9 cellular contexts compared by ENCODE assay signal in genomic region chr12:108833355-108833733, GRCh38. TPM values are rescaled to one million over a fixed set of nuclear protein-coding genes. Genes with fewer than 3 reads are reported as not detected.
DNase-seq lines count a peak whose midpoint lies in the region; ATAC-seq and TF ChIP-seq lines count a peak whose summit lies in the region.
"Had no signal": no experiment of that assay in that cellular context is flagged by ENCODE, and none has a peak within 500 bp of the region (broad histone marks: within the 10 kb centered on the region; RNA-seq: fewer than 3 reads in every experiment).

No MANE protein-coding gene starts in this region.

- H3K9me3 ChIP-seq in ascending aorta (no peaks in the 10 kb centered on the region), right cardiac atrium (ENCODE audit: control insufficient read depth, low read length) (no peaks in the 10 kb centered on the region), skeletal muscle tissue (ENCODE audit: control insufficient read depth in 3 of 3, low read length in 3 of 3) (no peaks in the 10 kb centered on the region)

- WGBS in right cardiac atrium = 13% methylated on average over 9 of the region's 9 CpGs

- H3K27ac ChIP-seq in GM23338 (ENCODE audit: low read depth) (0 out of 2 replicates have a peak overlapping the region, but pooled peaks have one; percentile 32), ascending aorta (peak overlapping the region; percentile 92), right cardiac atrium (ENCODE audit: low read length) (peak overlapping the region; percentile 91), skeletal muscle tissue (ENCODE audit: low read depth, low read length) (peak overlapping the region; percentile 90)

- ATAC-seq in GM23338 (peak; percentile 56), right cardiac atrium (peak; percentile 49 to 78), GM21529 (IDR thresholded peaks at IDR 0.05; ENCODE audit: unreplicated experiment) (no peak), GM21390 (IDR thresholded peaks at IDR 0.05; ENCODE audit: unreplicated experiment) (no peak)
- ATAC-seq: stimulated activated naive CD8-positive, alpha-beta T cell treated with anti-CD3 and anti-CD28 coated beads, Interleukin-15, amount 100 ng/mL, for 72 hours had no signal

- no peak overlapping the region for H2AFZ ChIP-seq in GM23338

- 0 out of 2 replicates have a peak overlapping the region, but pooled peaks have one; percentile 44 for H3K27ac Mint-ChIP-seq in GM23338

- H3K36me3 Mint-ChIP-seq in GM23338 (ENCODE audit: low read depth) = peaks cover 2% of the 10 kb centered on the region; the same call in 2 of the 3 replicates

- no peaks in the 10 kb centered on the region for H3K9me2 ChIP-seq in GM23338 (ENCODE audit: insufficient read depth)

- H3K4me2 ChIP-seq in GM23338 = no peak overlapping the region

- no peak overlapping the region for H3K4me3 Mint-ChIP-seq in GM23338
- H3K4me3 Mint-ChIP-seq: stimulated activated naive CD8-positive, alpha-beta T cell treated with anti-CD3 and anti-CD28 coated beads, Interleukin-15, amount 100 ng/mL, for 72 hours had no signal

- DNase-seq in GM23338 (ENCODE audit: low spot score) (no peak), ascending aorta (ENCODE audit: low spot score in 2 of 2) (peak in 1 of 2 donors; percentile 93), right cardiac atrium (peak; percentile 66 to 81 (median 79)), iPS-NIHi7 (ENCODE audit: extremely low spot score) (no peak), superior temporal gyrus (ENCODE audit: extremely low spot score) (no peak)
- DNase-seq: stimulated activated naive CD8-positive, alpha-beta T cell treated with anti-CD3 and anti-CD28 coated beads, Interleukin-15, amount 100 ng/mL, for 72 hours had no signal

- H3K9me3 Mint-ChIP-seq in GM23338 = no peaks in the 10 kb centered on the region
- H3K9me3 Mint-ChIP-seq: stimulated activated naive CD8-positive, alpha-beta T cell treated with anti-CD3 and anti-CD28 coated beads, Interleukin-15, amount 100 ng/mL, for 72 hours had no signal

- peaks cover 3% of the 10 kb centered on the region for H3K27me3 Mint-ChIP-seq in GM23338 (ENCODE audit: insufficient read depth, low read depth, poor library complexity)
- H3K27me3 Mint-ChIP-seq: stimulated activated naive CD8-positive, alpha-beta T cell treated with anti-CD3 and anti-CD28 coated beads, Interleukin-15, amount 100 ng/mL, for 72 hours had no signal

- TF ChIP-seq CTCF in GM23338 (conservative IDR thresholded peaks at IDR 0.05; ENCODE audit: low read depth in 2 of 2) (no peak), ascending aorta (IDR thresholded peaks at IDR 0.05) (no peak)

- intact Hi-C loops in ascending aorta (cut with DNase I) (loop anchor here (1.0 kb wide), 1 partner anchor 21 kb away; no protein-coding TSS in a partner anchor), right cardiac atrium (cut with DNase I) (no loop called here)

- H3K79me2 ChIP-seq in GM23338 (replicated peaks; ENCODE audit: insufficient read depth) = peaks cover 3% of the 10 kb centered on the region; the same call in 1 of the 2 replicates

- peaks cover 8% of the 10 kb centered on the region for H3K4me1 ChIP-seq in GM23338 (ENCODE audit: insufficient read depth)
- peaks cover 33 to 67% of the 10 kb centered on the region in 2 donors for H3K4me1 ChIP-seq in ascending aorta
- H3K4me1 ChIP-seq in right cardiac atrium (ENCODE audit: control insufficient read depth, insufficient read depth, low read length) = peaks cover 33% of the 10 kb centered on the region
- peaks cover 49 to 78% (median 66%) of the 10 kb centered on the region in 3 donors for H3K4me1 ChIP-seq in skeletal muscle tissue (ENCODE audit: control insufficient read depth in 3 of 3, insufficient read depth in 3 of 3, low read length in 3 of 3)

- H3K4me1 Mint-ChIP-seq in GM23338 = peaks cover 7% of the 10 kb centered on the region

- peak overlapping the region; percentile 58 to 67 (median 66) for H3K9ac ChIP-seq in skeletal muscle tissue (ENCODE audit: low read depth in 1 of 3, low read length in 3 of 3)

- no peaks in the 10 kb centered on the region; the same call in 1 of the 2 replicates for H4K20me1 ChIP-seq in GM23338 (replicated peaks; ENCODE audit: insufficient read depth)

- H3F3A ChIP-seq in GM23338 (replicated peaks; ENCODE audit: low read depth) = no peaks in the 10 kb centered on the region

- H3K27me3 ChIP-seq in GM23338 (ENCODE audit: insufficient read depth) = no peaks in the 10 kb centered on the region
- H3K27me3 ChIP-seq in ascending aorta = no peaks in the 10 kb centered on the region
- no peaks in the 10 kb centered on the region for H3K27me3 ChIP-seq in right cardiac atrium (ENCODE audit: control insufficient read depth, insufficient read depth)
- no peaks in the 10 kb centered on the region for H3K27me3 ChIP-seq in skeletal muscle tissue (ENCODE audit: control insufficient read depth in 3 of 3, insufficient read depth in 3 of 3, low read length in 3 of 3)

- H3K36me3 ChIP-seq in GM23338 (ENCODE audit: insufficient read depth) = no peaks in the 10 kb centered on the region
- H3K36me3 ChIP-seq in ascending aorta = peaks cover 15 to 16% of the 10 kb centered on the region in 2 donors
- peaks cover 20 to 22% (median 21%) of the 10 kb centered on the region in 3 donors for H3K36me3 ChIP-seq in skeletal muscle tissue (ENCODE audit: control insufficient read depth in 3 of 3, insufficient read depth in 3 of 3, low read length in 3 of 3)

- H3K4me3 ChIP-seq in GM23338 (no peak overlapping the region), ascending aorta (peak overlapping the region; percentile 7 to 40), right cardiac atrium (ENCODE audit: low read length) (no peak overlapping the region), skeletal muscle tissue (ENCODE audit: low read length in 3 of 3) (peak overlapping the region in 2 of 3 donors; percentile 35 to 52)

TF ChIP-seq in GM23338, 12 proteins besides CTCF, POLR2A, EP300 and RAD21 (continues in another document):
- TF ChIP-seq NANOG (IDR thresholded peaks at IDR 0.05; ENCODE audit: borderline replicate concordance) (no peak), EZH2phosphoT487 (IDR thresholded peaks at IDR 0.05; ENCODE audit: unreplicated experiment) (no peak), JUNB (IDR thresholded peaks at IDR 0.05; ENCODE audit: unreplicated experiment) (no peak), STAT1 (IDR thresholded peaks at IDR 0.05; ENCODE audit: unreplicated experiment) (no peak), CREB1 (CRISPR knock-in tag; IDR thresholded peaks at IDR 0.05; ENCODE audit: low read depth) (no peak), EZH2 (IDR thresholded peaks at IDR 0.05; ENCODE audit: low read depth, unreplicated experiment) (no peak), ZNF331 (CRISPR knock-in tag; IDR thresholded peaks at IDR 0.05; ENCODE audit: low read depth) (no peak), ZNF114 (CRISPR knock-in tag; IDR thresholded peaks at IDR 0.05) (no peak), POLR2AphosphoS5 (IDR thresholded peaks at IDR 0.05; ENCODE audit: low read depth) (no peak)
- TF ChIP-seq, protein P1, sequence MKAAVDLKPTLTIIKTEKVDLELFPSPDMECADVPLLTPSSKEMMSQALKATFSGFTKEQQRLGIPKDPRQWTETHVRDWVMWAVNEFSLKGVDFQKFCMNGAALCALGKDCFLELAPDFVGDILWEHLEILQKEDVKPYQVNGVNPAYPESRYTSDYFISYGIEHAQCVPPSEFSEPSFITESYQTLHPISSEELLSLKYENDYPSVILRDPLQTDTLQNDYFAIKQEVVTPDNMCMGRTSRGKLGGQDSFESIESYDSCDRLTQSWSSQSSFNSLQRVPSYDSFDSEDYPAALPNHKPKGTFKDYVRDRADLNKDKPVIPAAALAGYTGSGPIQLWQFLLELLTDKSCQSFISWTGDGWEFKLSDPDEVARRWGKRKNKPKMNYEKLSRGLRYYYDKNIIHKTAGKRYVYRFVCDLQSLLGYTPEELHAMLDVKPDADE (IDR thresholded peaks at IDR 0.05) = no peak
- TF ChIP-seq, protein P2, sequence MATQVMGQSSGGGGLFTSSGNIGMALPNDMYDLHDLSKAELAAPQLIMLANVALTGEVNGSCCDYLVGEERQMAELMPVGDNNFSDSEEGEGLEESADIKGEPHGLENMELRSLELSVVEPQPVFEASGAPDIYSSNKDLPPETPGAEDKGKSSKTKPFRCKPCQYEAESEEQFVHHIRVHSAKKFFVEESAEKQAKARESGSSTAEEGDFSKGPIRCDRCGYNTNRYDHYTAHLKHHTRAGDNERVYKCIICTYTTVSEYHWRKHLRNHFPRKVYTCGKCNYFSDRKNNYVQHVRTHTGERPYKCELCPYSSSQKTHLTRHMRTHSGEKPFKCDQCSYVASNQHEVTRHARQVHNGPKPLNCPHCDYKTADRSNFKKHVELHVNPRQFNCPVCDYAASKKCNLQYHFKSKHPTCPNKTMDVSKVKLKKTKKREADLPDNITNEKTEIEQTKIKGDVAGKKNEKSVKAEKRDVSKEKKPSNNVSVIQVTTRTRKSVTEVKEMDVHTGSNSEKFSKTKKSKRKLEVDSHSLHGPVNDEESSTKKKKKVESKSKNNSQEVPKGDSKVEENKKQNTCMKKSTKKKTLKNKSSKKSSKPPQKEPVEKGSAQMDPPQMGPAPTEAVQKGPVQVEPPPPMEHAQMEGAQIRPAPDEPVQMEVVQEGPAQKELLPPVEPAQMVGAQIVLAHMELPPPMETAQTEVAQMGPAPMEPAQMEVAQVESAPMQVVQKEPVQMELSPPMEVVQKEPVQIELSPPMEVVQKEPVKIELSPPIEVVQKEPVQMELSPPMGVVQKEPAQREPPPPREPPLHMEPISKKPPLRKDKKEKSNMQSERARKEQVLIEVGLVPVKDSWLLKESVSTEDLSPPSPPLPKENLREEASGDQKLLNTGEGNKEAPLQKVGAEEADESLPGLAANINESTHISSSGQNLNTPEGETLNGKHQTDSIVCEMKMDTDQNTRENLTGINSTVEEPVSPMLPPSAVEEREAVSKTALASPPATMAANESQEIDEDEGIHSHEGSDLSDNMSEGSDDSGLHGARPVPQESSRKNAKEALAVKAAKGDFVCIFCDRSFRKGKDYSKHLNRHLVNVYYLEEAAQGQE (IDR thresholded peaks at IDR 0.05; ENCODE audit: unreplicated experiment) = no peak

RNA-seq across cellular contexts. Expression of gene SSH1, which starts 24.0 kb away (rescaled TPM):
- total RNA-seq in GM23338 (2014; rRNA removed; shearing (Covaris generic)) = 10.8 and 11.8 TPM in 2 replicates
- polyA plus RNA-seq in GM23338 (2016; fragmentation: Nextera tagmentation; extraction: Ambion mirVana) (3.4 and 3.6 TPM in 2 replicates), right cardiac atrium (11.6 TPM)
- total RNA-seq in ascending aorta (16.1 TPM), right cardiac atrium (10 to 100 TPM; 39.2 to 46.6 (median 41.5) TPM), skeletal muscle tissue (11.0 TPM)

RNA-seq across cellular contexts. Expression of gene DAO, which starts 46.5 kb away (rescaled TPM):
- not detected in 2 replicates for total RNA-seq in GM23338 (2014; rRNA removed; shearing (Covaris generic))
- polyA plus RNA-seq in GM23338 (2016; fragmentation: Nextera tagmentation; extraction: Ambion mirVana) = not detected in 2 replicates
- total RNA-seq in ascending aorta = not detected
- not detected for total RNA-seq in right cardiac atrium
- polyA plus RNA-seq in right cardiac atrium = not detected
- total RNA-seq in skeletal muscle tissue = not detected

Comparison
In these comparisons a context has a peak if more than half of its experiments do, and no peak if none do; other contexts are left out.
1. ATAC-seq: peak in GM23338 (single experiment) and right cardiac atrium (2 of 2); none in GM21529 (single experiment) and GM21390 (single experiment).
2. DNase-seq: peak in right cardiac atrium (3 of 3); none in GM23338 (single experiment), iPS-NIHi7 (single experiment) and superior temporal gyrus (single experiment).
3. H3K27ac ChIP-seq: peak in every context shown above with its lines; median percentile 92 in ascending aorta; 91 in right cardiac atrium; 90 in skeletal muscle tissue; 32 in GM23338.
4. H3K4me3 ChIP-seq: peak in ascending aorta (2 of 2) and skeletal muscle tissue (2 of 3); none in GM23338 (single experiment) and right cardiac atrium (single experiment).